In the genomic region with DNA sequence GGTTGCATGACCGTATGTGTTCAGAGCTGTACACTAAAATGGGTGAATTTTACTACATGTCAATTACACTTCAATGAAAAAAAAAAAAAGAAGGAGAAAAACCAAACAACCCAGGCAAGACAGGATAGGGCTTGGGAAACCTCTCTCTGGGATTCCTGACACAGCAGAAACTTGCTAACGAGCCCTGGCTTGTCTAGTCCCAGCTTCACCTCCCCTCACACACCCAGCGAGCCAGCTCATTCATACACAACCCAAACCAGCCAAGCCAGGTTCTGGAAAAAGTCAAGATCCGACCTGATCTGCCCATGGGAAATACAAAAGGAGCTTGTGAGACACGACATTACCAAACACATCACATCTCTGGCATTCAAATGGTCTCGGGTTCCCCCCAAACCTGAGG, we compare ENCODE assay signal across 18 cellular contexts. TPM values are rescaled to one million over a fixed set of nuclear protein-coding genes. Genes with fewer than 3 reads are reported as not detected.
DNase-seq lines count a peak whose midpoint lies in the region; ATAC-seq, FAIRE-seq and TF ChIP-seq lines count a peak whose summit lies in the region.
"Had no signal": no experiment of that assay in that cellular context is flagged by ENCODE, and none has a peak within 500 bp of the region (broad histone marks: within the 10 kb centered on the region; RNA-seq: fewer than 3 reads in every experiment).

No MANE protein-coding gene starts in this region.

- no peak for DNase-seq in activated naive CD8-positive, alpha-beta T cell treated with anti-CD3 and anti-CD28 coated beads, Interleukin-2, amount 50 U/mL, for 24 hours
- peak; percentile 99 for DNase-seq in bronchial epithelial cell (ENCODE audit: low read depth)
- DNase-seq in mesothelial cell of epicardium (ENCODE audit: low spot score in 2 of 2, unreplicated experiment in 2 of 2), result no peak
- peak; percentile 83 for DNase-seq in ureter (ENCODE audit: low spot score)
- DNase-seq in KG1 (lab: John Stamatoyannopoulos, UW), result no peak
- DNase-seq in stimulated activated CD4-positive, alpha-beta T cell treated with anti-CD3 and anti-CD28 coated beads, Interleukin-15, amount 100 ng/mL, for 24 hours, result no peak
- DNase-seq: activated CD4-positive, alpha-beta T cell treated with anti-CD3 and anti-CD28 coated beads, Interleukin-2, amount 50 U/mL, for 1 hour; activated naive CD4-positive, alpha-beta T cell treated with anti-CD3 and anti-CD28 coated beads for 36 hours; heart right ventricle; mesendoderm; NCI-H1436 treated with DMSO at 0.1 percent for 48 hours; NCI-H524; stimulated activated naive CD8-positive, alpha-beta T cell treated with anti-CD3 and anti-CD28 coated beads, Interleukin-15, amount 100 ng/mL, for 72 hours had no signal

- H3K27me3 Mint-ChIP-seq in activated naive CD8-positive, alpha-beta T cell, result no peaks in the 10 kb centered on the region
- H3K27me3 Mint-ChIP-seq in activated naive CD8-positive, alpha-beta T cell treated with anti-CD3 and anti-CD28 coated beads, Interleukin-2, amount 50 U/mL, for 24 hours, result no peaks in the 10 kb centered on the region
- H3K27me3 Mint-ChIP-seq in mesothelial cell of epicardium (ENCODE audit: low read depth), result no peaks in the 10 kb centered on the region
- H3K27me3 Mint-ChIP-seq: stimulated activated naive CD8-positive, alpha-beta T cell treated with anti-CD3 and anti-CD28 coated beads, Interleukin-15, amount 100 ng/mL, for 72 hours had no signal

- ATAC-seq in activated naive CD8-positive, alpha-beta T cell treated with anti-CD3 and anti-CD28 coated beads, Interleukin-2, amount 50 U/mL, for 24 hours, result no peak
- no peak for ATAC-seq in HG03378 (IDR thresholded peaks at IDR 0.05; ENCODE audit: unreplicated experiment)
- ATAC-seq: heart right ventricle; stimulated activated naive CD8-positive, alpha-beta T cell treated with anti-CD3 and anti-CD28 coated beads, Interleukin-15, amount 100 ng/mL, for 72 hours had no signal

- no peaks in the 10 kb centered on the region for H3K9me3 Mint-ChIP-seq in activated naive CD8-positive, alpha-beta T cell (ENCODE audit: low read depth)
- H3K9me3 Mint-ChIP-seq in activated naive CD8-positive, alpha-beta T cell treated with anti-CD3 and anti-CD28 coated beads, Interleukin-2, amount 50 U/mL, for 24 hours, result no peaks in the 10 kb centered on the region
- no peaks in the 10 kb centered on the region for H3K9me3 Mint-ChIP-seq in mesothelial cell of epicardium
- H3K9me3 Mint-ChIP-seq: activated naive CD4-positive, alpha-beta T cell treated with anti-CD3 and anti-CD28 coated beads for 36 hours; stimulated activated naive CD8-positive, alpha-beta T cell treated with anti-CD3 and anti-CD28 coated beads, Interleukin-15, amount 100 ng/mL, for 72 hours had no signal

- no peak overlapping the region for H3K4me3 ChIP-seq in bronchial epithelial cell (ENCODE audit: low read depth, low read length)
- H3K4me3 ChIP-seq: heart right ventricle, right atrium auricular region, SJSA1 had no signal

- H3K27me3 ChIP-seq in bronchial epithelial cell (ENCODE audit: control insufficient read depth, insufficient read depth, low read length), result no peaks in the 10 kb centered on the region
- H3K27me3 ChIP-seq: heart right ventricle, right atrium auricular region, SJSA1 had no signal

- no peaks in the 10 kb centered on the region for H3K36me3 ChIP-seq in bronchial epithelial cell (ENCODE audit: control insufficient read depth, insufficient read depth, low read length)
- H3K36me3 ChIP-seq: heart right ventricle, right atrium auricular region, SJSA1 had no signal

- FAIRE-seq in bronchial epithelial cell (lab: Jason Lieb, UNC), result peak; percentile 98
- FAIRE-seq: TTC549 had no signal

- TF ChIP-seq CTCF in bronchial epithelial cell (IDR thresholded peaks at IDR 0.05; ENCODE audit: insufficient read depth, low read length, severe bottlenecking), result no peak
- no peak for TF ChIP-seq CTCF in mesothelial cell of epicardium (IDR thresholded peaks at IDR 0.05; ENCODE audit: unreplicated experiment)

- no peak overlapping the region for H3K4me3 Mint-ChIP-seq in activated naive CD8-positive, alpha-beta T cell
- no peak overlapping the region for H3K4me3 Mint-ChIP-seq in activated naive CD8-positive, alpha-beta T cell treated with anti-CD3 and anti-CD28 coated beads, Interleukin-2, amount 50 U/mL, for 24 hours
- peak overlapping the region; percentile 28 for H3K4me3 Mint-ChIP-seq in mesothelial cell of epicardium
- H3K4me3 Mint-ChIP-seq: activated naive CD4-positive, alpha-beta T cell treated with anti-CD3 and anti-CD28 coated beads for 36 hours; stimulated activated naive CD8-positive, alpha-beta T cell treated with anti-CD3 and anti-CD28 coated beads, Interleukin-15, amount 100 ng/mL, for 72 hours had no signal

- H3K36me3 Mint-ChIP-seq in activated naive CD8-positive, alpha-beta T cell, result no peaks in the 10 kb centered on the region
- H3K36me3 Mint-ChIP-seq in activated naive CD8-positive, alpha-beta T cell treated with anti-CD3 and anti-CD28 coated beads, Interleukin-2, amount 50 U/mL, for 24 hours (ENCODE audit: low read depth), result no peaks in the 10 kb centered on the region
- H3K36me3 Mint-ChIP-seq in mesothelial cell of epicardium, result no peaks in the 10 kb centered on the region

- H3K27ac Mint-ChIP-seq in activated naive CD8-positive, alpha-beta T cell, result peak overlapping the region; percentile 70
- no peak overlapping the region for H3K27ac Mint-ChIP-seq in activated naive CD8-positive, alpha-beta T cell treated with anti-CD3 and anti-CD28 coated beads, Interleukin-2, amount 50 U/mL, for 24 hours
- H3K27ac Mint-ChIP-seq in mesothelial cell of epicardium, result peak overlapping the region; percentile 92
- H3K27ac Mint-ChIP-seq: activated naive CD4-positive, alpha-beta T cell treated with anti-CD3 and anti-CD28 coated beads for 36 hours; stimulated activated naive CD8-positive, alpha-beta T cell treated with anti-CD3 and anti-CD28 coated beads, Interleukin-15, amount 100 ng/mL, for 72 hours had no signal

- H3K4me1 Mint-ChIP-seq in activated naive CD8-positive, alpha-beta T cell (ENCODE audit: low read depth), result peaks cover 41% of the 10 kb centered on the region
- peaks cover 41% of the 10 kb centered on the region for H3K4me1 Mint-ChIP-seq in activated naive CD8-positive, alpha-beta T cell treated with anti-CD3 and anti-CD28 coated beads, Interleukin-2, amount 50 U/mL, for 24 hours
- peaks cover 26% of the 10 kb centered on the region for H3K4me1 Mint-ChIP-seq in mesothelial cell of epicardium

RNA-seq across cellular contexts. Expression of a gene that starts 3.7 kb away (rescaled TPM):
- 20.0 and 46.3 TPM in 2 replicates for total RNA-seq in bronchial epithelial cell
- 111 to 116 TPM (median 115 TPM) in 3 replicates for total RNA-seq in mesothelial cell of epicardium
- 104 TPM for total RNA-seq in ureter

RNA-seq across cellular contexts. Expression of a gene that starts 7.5 kb away (rescaled TPM):
- total RNA-seq in bronchial epithelial cell (58.4 and 117 TPM in 2 replicates), mesothelial cell of epicardium (106 to 113 TPM (median 110 TPM) in 3 replicates), ureter (81.6 TPM)

RNA-seq across cellular contexts. Expression of a gene that starts 29.8 kb away (rescaled TPM):
- total RNA-seq in bronchial epithelial cell, result 327 and 466 TPM in 2 replicates
- total RNA-seq in mesothelial cell of epicardium, result 108 to 111 TPM (median 111 TPM) in 3 replicates
- total RNA-seq in ureter, result 141 TPM

RNA-seq across cellular contexts. Expression of a gene that starts 46.1 kb away (rescaled TPM):
- total RNA-seq in bronchial epithelial cell (192 and 347 TPM in 2 replicates), mesothelial cell of epicardium (117 to 122 TPM (median 119 TPM) in 3 replicates), ureter (169 TPM)

RNA-seq across cellular contexts. Expression of a gene that starts 50.6 kb away (rescaled TPM):
- total RNA-seq in bronchial epithelial cell (1.5 and 2.6 TPM in 2 replicates), mesothelial cell of epicardium (2.8 to 3.5 TPM (median 2.8 TPM) in 3 replicates), ureter (3.0 TPM)
- total RNA-seq: activated naive CD4-positive, alpha-beta T cell treated with anti-CD3 and anti-CD28 coated beads for 36 hours; right atrium auricular region; SJSA1 had no signal

Comparison
In these comparisons a context has a peak if more than half of its experiments do, and no peak if none do; other contexts are left out.
1. DNase-seq: peak in bronchial epithelial cell (single experiment) and ureter (single experiment); none in activated naive CD8-positive, alpha-beta T cell treated with anti-CD3 and anti-CD28 coated beads, Interleukin-2, amount 50 U/mL, for 24 hours (single experiment), mesothelial cell of epicardium (0 of 2), KG1 (single experiment) and stimulated activated CD4-positive, alpha-beta T cell treated with anti-CD3 and anti-CD28 coated beads, Interleukin-15, amount 100 ng/mL, for 24 hours (single experiment).